ENCODE assay signal across 1 cellular context in genomic region chr4:177005801-177006230, GRCh38.
TF ChIP-seq lines count a peak whose summit lies in the region.

No MANE protein-coding gene starts in this region.

TF ChIP-seq in GM23338, 12 proteins besides CTCF, POLR2A, EP300 and RAD21 (continued from another document):
- no peak for TF ChIP-seq ETS1 (IDR thresholded peaks at IDR 0.05)
- no peak for TF ChIP-seq NANOG (IDR thresholded peaks at IDR 0.05; ENCODE audit: borderline replicate concordance)
- no peak for TF ChIP-seq REST (IDR thresholded peaks at IDR 0.05; ENCODE audit: unreplicated experiment)
- TF ChIP-seq EZH2phosphoT487 (IDR thresholded peaks at IDR 0.05; ENCODE audit: unreplicated experiment): no peak
- TF ChIP-seq STAT1 (IDR thresholded peaks at IDR 0.05; ENCODE audit: unreplicated experiment): no peak
- no peak for TF ChIP-seq ZNF331 (CRISPR knock-in tag; IDR thresholded peaks at IDR 0.05; ENCODE audit: low read depth)
